10 cellular contexts compared by ENCODE assay signal in genomic region chr3:36891651-36892268, GRCh38. TPM values are rescaled to one million over a fixed set of nuclear protein-coding genes. Genes with fewer than 3 reads are reported as not detected.
A peak's percentile ranks its signal among the peaks of the same experiment; 100 is the strongest.
DNase-seq lines count a peak whose midpoint lies in the region; ATAC-seq lines count a peak whose summit lies in the region.
"Had no signal": no experiment of that assay in that cellular context is flagged by ENCODE, and none has a peak within 500 bp of the region (broad histone marks: within the 10 kb centered on the region; RNA-seq: fewer than 3 reads in every experiment).

No MANE protein-coding gene starts in this region.

- peaks cover 45% of the 10 kb centered on the region for H3K36me3 Mint-ChIP-seq in stimulated activated naive CD8-positive, alpha-beta T cell treated with anti-CD3 and anti-CD28 coated beads, Interleukin-15, Interleukin-2, amounts not matched to agents 100 ng/mL and 50 ng/mL, for 24 hours (ENCODE audit: low read depth)
- peaks cover 31% of the 10 kb centered on the region for H3K36me3 Mint-ChIP-seq in activated naive CD8-positive, alpha-beta T cell treated with anti-CD3 and anti-CD28 coated beads for 36 hours

- peak overlapping the region; percentile 15 for H3K4me3 Mint-ChIP-seq in stimulated activated naive CD8-positive, alpha-beta T cell treated with anti-CD3 and anti-CD28 coated beads, Interleukin-15, Interleukin-2, amounts not matched to agents 100 ng/mL and 50 ng/mL, for 24 hours
- H3K4me3 Mint-ChIP-seq in stimulated activated naive CD8-positive, alpha-beta T cell treated with anti-CD3 and anti-CD28 coated beads, Interleukin-15, amount 100 ng/mL, for 72 hours: no peak overlapping the region
- H3K4me3 Mint-ChIP-seq in activated naive CD8-positive, alpha-beta T cell treated with anti-CD3 and anti-CD28 coated beads for 36 hours: no peak overlapping the region

- intact Hi-C loops in posterior cingulate gyrus (cut with DNase I): no loop called here

- no peak for ATAC-seq in stimulated activated naive CD8-positive, alpha-beta T cell treated with anti-CD3 and anti-CD28 coated beads, Interleukin-15, amount 100 ng/mL, for 72 hours
- peak; percentile 69 for ATAC-seq in HG03039 (IDR thresholded peaks at IDR 0.05; ENCODE audit: unreplicated experiment)

- H3K4me1 Mint-ChIP-seq in stimulated activated naive CD8-positive, alpha-beta T cell treated with anti-CD3 and anti-CD28 coated beads, Interleukin-15, Interleukin-2, amounts not matched to agents 100 ng/mL and 50 ng/mL, for 24 hours (ENCODE audit: low read depth): peaks cover 53% of the 10 kb centered on the region
- peaks cover 50% of the 10 kb centered on the region for H3K4me1 Mint-ChIP-seq in stimulated activated naive CD8-positive, alpha-beta T cell treated with anti-CD3 and anti-CD28 coated beads, Interleukin-15, amount 100 ng/mL, for 72 hours
- peaks cover 31% of the 10 kb centered on the region for H3K4me1 Mint-ChIP-seq in activated naive CD8-positive, alpha-beta T cell treated with anti-CD3 and anti-CD28 coated beads for 36 hours

- no peaks in the 10 kb centered on the region for H3K27me3 Mint-ChIP-seq in stimulated activated naive CD8-positive, alpha-beta T cell treated with anti-CD3 and anti-CD28 coated beads, Interleukin-15, Interleukin-2, amounts not matched to agents 100 ng/mL and 50 ng/mL, for 24 hours
- no peaks in the 10 kb centered on the region for H3K27me3 Mint-ChIP-seq in stimulated activated naive CD8-positive, alpha-beta T cell treated with anti-CD3 and anti-CD28 coated beads, Interleukin-15, amount 100 ng/mL, for 72 hours
- H3K27me3 Mint-ChIP-seq in activated naive CD8-positive, alpha-beta T cell treated with anti-CD3 and anti-CD28 coated beads for 36 hours: no peaks in the 10 kb centered on the region

- no peaks in the 10 kb centered on the region for H3K9me3 Mint-ChIP-seq in stimulated activated naive CD8-positive, alpha-beta T cell treated with anti-CD3 and anti-CD28 coated beads, Interleukin-15, Interleukin-2, amounts not matched to agents 100 ng/mL and 50 ng/mL, for 24 hours
- no peaks in the 10 kb centered on the region for H3K9me3 Mint-ChIP-seq in stimulated activated naive CD8-positive, alpha-beta T cell treated with anti-CD3 and anti-CD28 coated beads, Interleukin-15, amount 100 ng/mL, for 72 hours
- H3K9me3 Mint-ChIP-seq in activated naive CD8-positive, alpha-beta T cell treated with anti-CD3 and anti-CD28 coated beads for 36 hours: no peaks in the 10 kb centered on the region

- peak overlapping the region; percentile 79 for H3K27ac Mint-ChIP-seq in stimulated activated naive CD8-positive, alpha-beta T cell treated with anti-CD3 and anti-CD28 coated beads, Interleukin-15, Interleukin-2, amounts not matched to agents 100 ng/mL and 50 ng/mL, for 24 hours
- H3K27ac Mint-ChIP-seq in stimulated activated naive CD8-positive, alpha-beta T cell treated with anti-CD3 and anti-CD28 coated beads, Interleukin-15, amount 100 ng/mL, for 72 hours: no peak overlapping the region
- peak overlapping the region; percentile 46 for H3K27ac Mint-ChIP-seq in activated naive CD8-positive, alpha-beta T cell treated with anti-CD3 and anti-CD28 coated beads for 36 hours

- DNase-seq in stimulated activated naive CD8-positive, alpha-beta T cell treated with anti-CD3 and anti-CD28 coated beads, Interleukin-15, amount 100 ng/mL, for 72 hours: no peak
- DNase-seq in activated naive CD8-positive, alpha-beta T cell treated with anti-CD3 and anti-CD28 coated beads for 36 hours: no peak
- DNase-seq in HuH-7 (ENCODE audit: low spot score): no peak
- DNase-seq in NCI-H1417 (lab: John Stamatoyannopoulos, UW): no peak
- DNase-seq in putamen (ENCODE audit: low spot score): no peak
- DNase-seq in posterior cingulate gyrus: no peak
- DNase-seq: Calu3, hippocampal formation had no signal

RNA-seq across cellular contexts. Expression of gene TRANK1, which starts 53.1 kb away (rescaled TPM):
- 10 to 100 TPM; 17.2 to 20.7 TPM for total RNA-seq in activated naive CD8-positive, alpha-beta T cell treated with anti-CD3 and anti-CD28 coated beads for 36 hours

Comparison
In these comparisons a context has a peak if more than half of its experiments do, and no peak if none do; other contexts are left out.
1. H3K27ac Mint-ChIP-seq: peak in stimulated activated naive CD8-positive, alpha-beta T cell treated with anti-CD3 and anti-CD28 coated beads, Interleukin-15, Interleukin-2, amounts not matched to agents 100 ng/mL and 50 ng/mL, for 24 hours (single experiment) and activated naive CD8-positive, alpha-beta T cell treated with anti-CD3 and anti-CD28 coated beads for 36 hours (single experiment); none in stimulated activated naive CD8-positive, alpha-beta T cell treated with anti-CD3 and anti-CD28 coated beads, Interleukin-15, amount 100 ng/mL, for 72 hours (0 of 2).